Comparison of ENCODE assay signal across 1 cellular context in the genomic region with DNA sequence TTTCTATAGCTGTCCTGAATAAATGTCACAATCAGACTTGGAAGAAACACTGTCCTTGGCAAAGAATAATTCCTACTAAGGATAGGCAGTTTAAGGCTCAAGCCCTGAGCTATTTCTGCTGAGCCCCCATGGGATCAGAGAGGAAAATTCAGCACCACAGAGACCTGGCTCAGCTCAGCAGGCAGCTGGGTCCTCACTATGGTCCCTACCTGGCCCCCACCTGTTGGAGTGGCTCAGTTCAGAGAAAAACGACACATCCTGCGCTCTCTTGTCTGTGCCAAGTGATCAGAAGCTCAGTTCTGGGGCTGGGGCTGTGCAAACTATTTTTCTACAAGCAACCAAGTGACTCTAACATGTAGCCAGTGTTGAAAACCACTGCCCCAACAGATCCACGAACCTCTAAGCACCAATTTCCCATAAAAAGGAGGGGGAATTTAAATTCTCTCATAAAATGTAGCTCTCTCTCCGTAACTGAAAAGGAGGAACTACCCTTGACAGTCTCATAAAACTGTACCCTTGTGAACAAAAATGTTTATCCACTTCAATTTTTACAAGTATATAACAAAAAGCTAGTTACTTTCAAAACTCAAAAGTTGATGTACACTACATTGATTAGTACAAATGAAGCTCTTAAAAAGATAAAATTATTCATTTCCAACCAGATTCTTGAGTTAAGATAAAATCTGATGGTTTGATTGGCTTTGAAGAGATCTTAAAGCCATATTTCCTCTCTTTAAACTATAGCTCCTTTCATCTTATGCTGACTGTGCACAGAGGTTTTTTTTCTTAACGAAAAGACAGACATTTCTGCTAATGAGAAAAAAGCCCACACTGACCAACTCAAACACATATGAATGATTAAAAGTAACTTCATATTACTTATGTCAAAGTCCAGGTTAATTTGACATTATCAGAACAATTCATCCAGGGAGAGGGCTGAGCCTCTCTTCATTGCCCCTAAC.
TF ChIP-seq lines count a peak whose summit lies in the region.

No MANE protein-coding gene starts in this region.

TF ChIP-seq in H1, 55 proteins besides CTCF, POLR2A, EP300 and RAD21:
- TF ChIP-seq SIX5 (IDR thresholded peaks at IDR 0.05; ENCODE audit: low read depth, low read length) = no peak
- no peak for TF ChIP-seq BACH1 (IDR thresholded peaks at IDR 0.05; ENCODE audit: low read length)
- TF ChIP-seq RBBP5 (IDR thresholded peaks at IDR 0.05; ENCODE audit: borderline replicate concordance, low read depth, low read length) = no peak
- no peak for TF ChIP-seq SIN3A (conservative IDR thresholded peaks at IDR 0.05 in 1 of 2, IDR thresholded peaks at IDR 0.05 in 1 of 2; ENCODE audit: low read depth in 1 of 2, low read length in 2 of 2)
- no peak for TF ChIP-seq HDAC6 (IDR thresholded peaks at IDR 0.05; ENCODE audit: low read depth, low read length)
- TF ChIP-seq SP1 (IDR thresholded peaks at IDR 0.05; ENCODE audit: low read depth, low read length) = no peak
- no peak for TF ChIP-seq FOSL1 (IDR thresholded peaks at IDR 0.05; ENCODE audit: insufficient read depth, low read depth, low read length)
- no peak for TF ChIP-seq CREB1 (IDR thresholded peaks at IDR 0.05)
- TF ChIP-seq CHD1 (IDR thresholded peaks at IDR 0.05; ENCODE audit: low read depth, low read length) = no peak
- TF ChIP-seq NRF1 (IDR thresholded peaks at IDR 0.05; ENCODE audit: low read depth, low read length) = no peak
- TF ChIP-seq, protein P1, sequence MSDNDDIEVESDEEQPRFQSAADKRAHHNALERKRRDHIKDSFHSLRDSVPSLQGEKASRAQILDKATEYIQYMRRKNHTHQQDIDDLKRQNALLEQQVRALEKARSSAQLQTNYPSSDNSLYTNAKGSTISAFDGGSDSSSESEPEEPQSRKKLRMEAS (IDR thresholded peaks at IDR 0.05) = no peak
- TF ChIP-seq SUZ12 (IDR thresholded peaks at IDR 0.05; ENCODE audit: low read length) = no peak
TF ChIP-seq in H1: peak in this region for 0.
